26 cellular contexts compared by ENCODE assay signal in genomic region chr2:227402321-227402720, GRCh38. TPM values are rescaled to one million over a fixed set of nuclear protein-coding genes. Genes with fewer than 3 reads are reported as not detected.
"Had no signal": no experiment of that assay in that cellular context is flagged by ENCODE, and none has a peak within 500 bp of the region (broad histone marks: within the 10 kb centered on the region; RNA-seq: fewer than 3 reads in every experiment).

No MANE protein-coding gene starts in this region.

- H3K4me3 ChIP-seq: K562, Peyer's patch, SJCRH30 had no signal

- H3K36me3 Mint-ChIP-seq: IgD-negative memory B cell had no signal

- H3K27ac ChIP-seq: HL-60, KMS-11, SJCRH30 had no signal

- H3K27me3 ChIP-seq: Peyer's patch, SJCRH30 had no signal

- FAIRE-seq: HTR-8/SVneo, K562 had no signal

- DNase-seq: Kasumi-1, MM.1S, NCI-H1092 treated with DMSO at 0.1 percent for 48 hours, NCI-H1436, NCI-H187, NCI-H2029, NCI-H2081 treated with DMSO at 0.1 percent for 48 hours, NCI-H2171, NCI-H524, NCI-H526 treated with DMSO at 0.1 percent for 48 hours, NCI-H774, Peyer's patch, SHP77 treated with DMSO at 0.1 percent for 48 hours, SJCRH30 had no signal

- ATAC-seq: K562, Right ventricle myocardium inferior, SK-N-SH treated with all-trans-retinoic acid at 6 μM for 48 hours had no signal

- H3K9me3 Mint-ChIP-seq: IgD-negative memory B cell had no signal

- H3K9me3 ChIP-seq: Peyer's patch, SJCRH30 had no signal

- H3K4me2 ChIP-seq: KMS-11 had no signal

- H3K27ac Mint-ChIP-seq: IgD-negative memory B cell had no signal

- H3K9ac ChIP-seq: KMS-11 had no signal

- H3K36me3 ChIP-seq: Peyer's patch, SJCRH30 had no signal

- H3K4me3 Mint-ChIP-seq: IgD-negative memory B cell had no signal

RNA-seq across cellular contexts. Expression of gene SCYGR1, which starts 14.6 kb away (rescaled TPM):
- total RNA-seq: K562, M059J, NCI-H460, OCI-LY7, PC-3, Peyer's patch, Right ventricle myocardium inferior, RPMI7951, SJCRH30 had no signal
- polyA plus RNA-seq: IgD-negative memory B cell, K562 had no signal

RNA-seq across cellular contexts. Expression of gene TM4SF20, which starts 23.2 kb away (rescaled TPM):
- total RNA-seq: K562, M059J, OCI-LY7, PC-3, Right ventricle myocardium inferior, RPMI7951, SJCRH30 had no signal
- polyA plus RNA-seq: IgD-negative memory B cell, K562 had no signal
